In the genomic region with DNA sequence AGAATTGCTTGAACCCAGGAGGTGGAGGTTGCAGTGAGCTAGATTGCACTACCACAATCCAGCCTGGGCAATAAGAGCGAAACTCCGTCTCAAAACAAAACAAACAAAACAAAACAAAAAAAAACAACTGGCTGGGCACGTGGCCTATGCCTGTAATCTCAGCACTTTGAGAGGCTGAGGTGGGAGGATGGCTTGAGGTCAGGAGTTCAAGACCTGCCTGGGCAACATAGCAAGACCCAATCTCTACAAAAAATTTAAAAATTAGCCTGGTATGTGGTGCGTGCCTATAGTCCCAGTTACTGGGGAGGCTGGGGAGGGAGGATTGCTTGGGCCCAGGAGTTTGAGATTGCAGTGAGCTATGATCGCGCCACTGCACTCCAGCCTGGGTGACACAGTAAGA, we compare ENCODE assay signal across 28 cellular contexts. TPM values are rescaled to one million over a fixed set of nuclear protein-coding genes. Genes with fewer than 3 reads are reported as not detected.
"Had no signal": no experiment of that assay in that cellular context is flagged by ENCODE, and none has a peak within 500 bp of the region (broad histone marks: within the 10 kb centered on the region; RNA-seq: fewer than 3 reads in every experiment).

No MANE protein-coding gene starts in this region.

- H3K27ac ChIP-seq: stomach, suprapubic skin, testis, thoracic aorta, thyroid gland, tibial nerve, transverse colon, upper lobe of left lung, upper lobe of right lung, uterus, vagina had no signal

- FAIRE-seq: urothelium cell line had no signal

- H3K4me1 ChIP-seq: stomach, suprapubic skin, testis, tibial nerve, transverse colon, upper lobe of left lung, upper lobe of right lung, uterus, vagina had no signal

- ATAC-seq: stimulated activated effector memory CD8-positive, alpha-beta T cell treated with anti-CD3 and anti-CD28 coated beads, Interleukin-12 subunit alpha, Interleukin-12 subunit beta, amount 100 ng/mL, for 72 hours; stimulated activated memory B cell treated with anti-CD40 and anti-IgM and Interleukin-4, amounts not matched to agents 10 μg/mL and 1 μg/mL and 100 μg/mL, for 72 hours; stimulated activated naive B cell treated with anti-CD40 and anti-IgM and Interleukin-4, amounts not matched to agents 10 μg/mL and 1 μg/mL and 100 μg/mL, for 72 hours; stimulated activated naive CD8-positive, alpha-beta T cell treated with anti-CD3 and anti-CD28 coated beads, Interleukin-15, amount 100 ng/mL, for 72 hours; stimulated activated naive CD8-positive, alpha-beta T cell treated with anti-CD3 and anti-CD28 coated beads, Interleukin-15, Interleukin-2, amounts not matched to agents 100 U/mL and 50 U/mL, for 24 hours; upper lobe of right lung had no signal

- H3K4me3 ChIP-seq: stomach, suprapubic skin, testis, thoracic aorta, thyroid gland, tibial nerve, transverse colon, upper lobe of left lung, upper lobe of right lung, uterus, vagina had no signal

- H3K9me3 ChIP-seq: stomach, suprapubic skin, testis, thoracic aorta, thyroid gland, tibial nerve, transverse colon, upper lobe of left lung, upper lobe of right lung, uterus, vagina had no signal

- DNase-seq: stimulated activated CD4-positive, alpha-beta T cell treated with anti-CD3 and anti-CD28 coated beads, Interleukin-2, amount 100 ng/mL, for 48 hours; stimulated activated CD4-positive, alpha-beta T cell treated with anti-CD3 and anti-CD28 coated beads, Interleukin-4, amount 100 ng/mL, for 1 hour; stimulated activated CD4-positive, alpha-beta T cell treated with anti-CD3 and anti-CD28 coated beads, Interleukin-4, amount 100 ng/mL, for 24 hours; stimulated activated CD4-positive, alpha-beta T cell treated with anti-CD3 and anti-CD28 coated beads, Interleukin-4, amount 100 ng/mL, for 4 hours; stimulated activated CD8-positive, alpha-beta memory T cell treated with anti-CD3 and anti-CD28 coated beads, Interleukin-4, amount 100 ng/mL, for 48 hours; stimulated activated naive B cell treated with anti-CD40 and anti-IgM and Interleukin-4, amounts not matched to agents 10 μg/mL and 1 μg/mL and 100 μg/mL, for 72 hours; stimulated activated naive CD4-positive, alpha-beta T cell; stimulated activated naive CD4-positive, alpha-beta T cell treated with Interleukin-2 at 50 U/mL for 16 hours; stimulated activated naive CD8-positive, alpha-beta T cell treated with anti-CD3 and anti-CD28 coated beads, Interleukin-15, amount 100 ng/mL, for 72 hours; stimulated activated naive CD8-positive, alpha-beta T cell treated with anti-CD3 and anti-CD28 coated beads, Interleukin-15, Interleukin-2, amounts not matched to agents 100 U/mL and 50 U/mL, for 24 hours; stomach; substantia nigra; testis; thyroid gland; transverse colon; upper lobe of left lung; upper lobe of right lung; uterus had no signal

- H3K36me3 ChIP-seq: stomach, suprapubic skin, thoracic aorta, thyroid gland, tibial nerve, transverse colon, upper lobe of left lung, upper lobe of right lung, uterus, vagina had no signal

- H3K27me3 ChIP-seq: stomach, suprapubic skin, testis, thyroid gland, tibial nerve, upper lobe of left lung, upper lobe of right lung, uterus, vagina had no signal

RNA-seq across cellular contexts. Expression of a gene that starts 51.8 kb away (rescaled TPM):
- total RNA-seq: stomach, subcutaneous adipose tissue, suprapubic skin, testis, thoracic aorta, thyroid gland, tibial nerve, transverse colon, urinary bladder, vagina had no signal
- polyA plus RNA-seq: stomach, thymus, urinary bladder had no signal
